9 cellular contexts compared by ENCODE assay signal in the genomic region with DNA sequence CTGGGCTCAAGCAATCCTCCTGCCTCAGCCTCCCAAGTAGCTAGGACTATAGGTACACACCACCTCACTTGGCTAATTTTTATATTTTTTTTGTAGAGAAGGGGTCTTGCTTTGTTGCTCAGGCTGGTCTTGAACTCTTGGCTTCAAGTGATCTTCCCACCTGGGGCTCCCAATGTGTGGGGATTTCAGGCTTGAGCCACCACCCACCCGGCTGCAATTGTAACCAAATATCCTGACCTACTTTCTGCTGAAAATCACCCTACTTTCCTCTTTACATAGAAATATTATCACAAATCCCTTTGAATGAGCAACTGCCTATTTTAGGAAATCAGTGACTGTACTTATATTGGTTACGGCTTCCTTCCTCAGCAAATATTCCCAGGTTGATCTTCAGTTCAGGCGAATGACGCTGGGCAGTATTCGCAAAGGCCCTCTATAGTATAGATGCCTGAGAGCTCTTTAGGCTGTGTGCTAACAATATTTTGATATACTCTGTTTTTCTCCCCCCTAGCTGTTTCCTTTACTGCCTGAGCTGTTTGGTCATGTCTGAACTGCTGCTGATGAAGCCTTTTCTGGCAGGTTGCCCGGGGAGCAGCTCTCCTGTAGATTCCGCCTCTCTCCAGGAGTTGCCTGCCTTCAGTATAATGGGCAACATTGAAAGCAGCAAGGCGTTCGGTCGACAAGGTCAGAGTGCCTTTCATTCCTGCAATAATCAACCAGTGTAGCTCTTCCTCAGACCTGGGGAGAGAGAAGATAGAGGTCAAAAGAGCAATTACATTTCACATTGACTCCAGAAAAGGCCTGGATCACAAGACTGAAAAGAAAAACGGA. TPM values are rescaled to one million over a fixed set of nuclear protein-coding genes. Genes with fewer than 3 reads are reported as not detected.
A peak's percentile ranks its signal among the peaks of the same experiment; 100 is the strongest.
DNase-seq lines count a peak whose midpoint lies in the region; ATAC-seq and TF ChIP-seq lines count a peak whose summit lies in the region.
"Had no signal": no experiment of that assay in that cellular context is flagged by ENCODE, and none has a peak within 500 bp of the region (broad histone marks: within the 10 kb centered on the region; RNA-seq: fewer than 3 reads in every experiment).

No MANE protein-coding gene starts in this region.

- H2AFZ ChIP-seq in PC-3 (ENCODE audit: low read length) (no peak overlapping the region), neural progenitor cell (replicated peaks) (no peak overlapping the region)

- H3K27ac ChIP-seq in HUES48 (ENCODE audit: low read depth, low read length) (peak overlapping the region; percentile 52), PC-3 (ENCODE audit: low read length) (no peak overlapping the region), neural progenitor cell (no peak overlapping the region)

- no TSS peak for BruUV-seq in PC-3 (replicated peaks; lab: Mats Ljungman, UMichigan)

- H4K20me1 ChIP-seq in PC-3 (ENCODE audit: low read length) (no peaks in the 10 kb centered on the region), neural progenitor cell (ENCODE audit: low read depth) (peaks cover 6% of the 10 kb centered on the region)

- DNase-seq in PC-3 (peak; percentile 20), fibroblast of villous mesenchyme (ENCODE audit: low read depth) (peak; percentile 77), neural progenitor cell (ENCODE audit: low spot score) (peak; percentile 64), KBM-7 (no peak), T-helper 2 cell (no peak)
- no peak for DNase-seq in stimulated activated CD4-positive, alpha-beta T cell treated with anti-CD3 and anti-CD28 coated beads, Interleukin-4, amount 100 ng/mL, for 24 hours

- H3K9me3 Mint-ChIP-seq in neural progenitor cell, result no peaks in the 10 kb centered on the region
- H3K9me3 Mint-ChIP-seq: stimulated activated naive CD8-positive, alpha-beta T cell treated with anti-CD3 and anti-CD28 coated beads, Interleukin-15, Interleukin-2, amounts not matched to agents 100 ng/mL and 50 ng/mL, for 24 hours had no signal

- H3K9me3 ChIP-seq in HUES48 (ENCODE audit: control insufficient read depth, insufficient read depth, low read length), result no peaks in the 10 kb centered on the region
- H3K9me3 ChIP-seq in PC-3 (ENCODE audit: low read length), result no peaks in the 10 kb centered on the region
- H3K9me3 ChIP-seq in neural progenitor cell (ENCODE audit: low read depth), result no peaks in the 10 kb centered on the region

- H3K36me3 Mint-ChIP-seq in neural progenitor cell, result peaks cover 2% of the 10 kb centered on the region

- H3K4me1 ChIP-seq in HUES48 (ENCODE audit: control insufficient read depth, insufficient read depth, low read length) (peaks cover 17% of the 10 kb centered on the region), PC-3 (ENCODE audit: insufficient read depth, low read length) (no peaks in the 10 kb centered on the region), neural progenitor cell (peaks cover 43% of the 10 kb centered on the region)

- no peaks in the 10 kb centered on the region for H3K9me2 ChIP-seq in PC-3 (replicated peaks; ENCODE audit: low read length)

- H3K9ac ChIP-seq in HUES48 (ENCODE audit: low read depth, low read length) (no peak overlapping the region), PC-3 (ENCODE audit: low read length) (no peak overlapping the region), neural progenitor cell (no peak overlapping the region)

- H3K4me1 Mint-ChIP-seq in neural progenitor cell, result peaks cover 59% of the 10 kb centered on the region

- no peak overlapping the region for H3K27ac Mint-ChIP-seq in neural progenitor cell
- H3K27ac Mint-ChIP-seq: stimulated activated naive CD8-positive, alpha-beta T cell treated with anti-CD3 and anti-CD28 coated beads, Interleukin-15, Interleukin-2, amounts not matched to agents 100 ng/mL and 50 ng/mL, for 24 hours had no signal

- H3K4me2 ChIP-seq in PC-3 (ENCODE audit: low read length) (no peak overlapping the region), neural progenitor cell (peak overlapping the region; percentile 53)

- peaks cover 11% of the 10 kb centered on the region for H3K27me3 Mint-ChIP-seq in neural progenitor cell (ENCODE audit: insufficient read depth, low read depth)
- H3K27me3 Mint-ChIP-seq: stimulated activated naive CD8-positive, alpha-beta T cell treated with anti-CD3 and anti-CD28 coated beads, Interleukin-15, Interleukin-2, amounts not matched to agents 100 ng/mL and 50 ng/mL, for 24 hours had no signal

- no peaks in the 10 kb centered on the region for H3K27me3 ChIP-seq in HUES48 (ENCODE audit: control insufficient read depth, insufficient read depth, low read length)
- H3K27me3 ChIP-seq in PC-3 (ENCODE audit: low read length), result no peaks in the 10 kb centered on the region
- H3K27me3 ChIP-seq in neural progenitor cell, result no peaks in the 10 kb centered on the region

- TF ChIP-seq CTCF in PC-3 (conservative IDR thresholded peaks at IDR 0.05; ENCODE audit: low read depth, low read length), result no peak
- no peak for TF ChIP-seq CTCF in fibroblast of villous mesenchyme (IDR thresholded peaks at IDR 0.05; ENCODE audit: insufficient read depth, low read depth, low read length)
- no peak for TF ChIP-seq CTCF in neural progenitor cell (IDR thresholded peaks at IDR 0.05)

- H3K36me3 ChIP-seq in HUES48 (ENCODE audit: control insufficient read depth, insufficient read depth, low read length), result no peaks in the 10 kb centered on the region
- H3K36me3 ChIP-seq in PC-3 (ENCODE audit: low read depth, low read length), result no peaks in the 10 kb centered on the region
- no peaks in the 10 kb centered on the region for H3K36me3 ChIP-seq in neural progenitor cell

- CTCF ChIA-PET in PC-3 (lab: Charles Lee), result no interaction called here

- H3K4me3 ChIP-seq in HUES48 (ENCODE audit: low read depth, low read length) (no peak overlapping the region), PC-3 (ENCODE audit: low read length) (no peak overlapping the region), fibroblast of villous mesenchyme (ENCODE audit: low read depth, low read length) (no peak overlapping the region), neural progenitor cell (no peak overlapping the region)

- in situ Hi-C loops in KBM-7 (cut with MboI; ENCODE audit: low pct_unique_long_range_greater_than_20kb, low sequenced_read_pairs), result no loop called here

- peak; percentile 51; the same call in 1 of the 2 replicates for ATAC-seq in PC-3
- ATAC-seq in GM18517 (IDR thresholded peaks at IDR 0.05; ENCODE audit: unreplicated experiment), result no peak

- H3K79me2 ChIP-seq in PC-3 (ENCODE audit: low read length), result no peaks in the 10 kb centered on the region
- no peaks in the 10 kb centered on the region for H3K79me2 ChIP-seq in neural progenitor cell (ENCODE audit: low read depth)

- no peak overlapping the region for H3K4me3 Mint-ChIP-seq in neural progenitor cell
- H3K4me3 Mint-ChIP-seq: stimulated activated naive CD8-positive, alpha-beta T cell treated with anti-CD3 and anti-CD28 coated beads, Interleukin-15, Interleukin-2, amounts not matched to agents 100 ng/mL and 50 ng/mL, for 24 hours had no signal

- POLR2A ChIA-PET in PC-3 (lab: Charles Lee; ENCODE audit: unreplicated experiment), result no interaction called here

- intact Hi-C loops in PC-3 (cut with micrococcal nuclease), result no loop called here

- H3F3A ChIP-seq in PC-3 (ENCODE audit: low read length, unreplicated experiment), result no peaks in the 10 kb centered on the region
- H3F3A ChIP-seq in neural progenitor cell (ENCODE audit: low read depth), result peaks cover 18% of the 10 kb centered on the region

RNA-seq across cellular contexts. Expression of a gene that starts 59.8 kb away (rescaled TPM):
- total RNA-seq in PC-3 (2014; rRNA removed) (0.95 and 1.2 TPM in 2 replicates), fibroblast of villous mesenchyme (2.6 and 8.4 TPM in 2 replicates), neural progenitor cell (ENCODE audit: low replicate concordance) (168 and 213 TPM in 2 replicates)

Comparison
In these comparisons a context has a peak if more than half of its experiments do, and no peak if none do; other contexts are left out.
1. DNase-seq: peak in PC-3 (single experiment), fibroblast of villous mesenchyme (single experiment) and neural progenitor cell (single experiment); none in KBM-7 (single experiment), T-helper 2 cell (0 of 5) and stimulated activated CD4-positive, alpha-beta T cell treated with anti-CD3 and anti-CD28 coated beads, Interleukin-4, amount 100 ng/mL, for 24 hours (single experiment).
2. RNA of a gene that starts 59.8 kb away (total RNA-seq): 168 to 213 TPM in neural progenitor cell; 2.6 to 8.4 TPM in fibroblast of villous mesenchyme and 0.95 to 1.2 TPM in PC-3; every median in the first group is over 10 times any median in the second.